ENCODE assay signal across 10 cellular contexts in genomic region chr14:73223049-73223448, GRCh38. TPM values are rescaled to one million over a fixed set of nuclear protein-coding genes. Genes with fewer than 3 reads are reported as not detected.
DNase-seq lines count a peak whose midpoint lies in the region; ATAC-seq and TF ChIP-seq lines count a peak whose summit lies in the region.
"Had no signal": no experiment of that assay in that cellular context is flagged by ENCODE, and none has a peak within 500 bp of the region (broad histone marks: within the 10 kb centered on the region; RNA-seq: fewer than 3 reads in every experiment).

No MANE protein-coding gene starts in this region.

- no peak overlapping the region for H3K23ac ChIP-seq in mesenchymal stem cell (ENCODE audit: low read length in 2 of 2)

- no peak overlapping the region for H2BK12ac ChIP-seq in mesenchymal stem cell (ENCODE audit: low read length in 2 of 2)

- no peak overlapping the region for H2BK120ac ChIP-seq in mesenchymal stem cell (ENCODE audit: low read depth, low read length)

- H3K14ac ChIP-seq in mesenchymal stem cell (ENCODE audit: low read length in 2 of 2), result no peak overlapping the region

- no peak overlapping the region for H2BK15ac ChIP-seq in mesenchymal stem cell (ENCODE audit: low read depth, poor library complexity, severe bottlenecking)

- H3K9ac ChIP-seq in mesenchymal stem cell (ENCODE audit: low read length), result peak overlapping the region; percentile 14

- H2AK5ac ChIP-seq in mesenchymal stem cell (ENCODE audit: low read length, severe bottlenecking), result no peak overlapping the region

- peak; percentile 63 for ATAC-seq in GM21825 (IDR thresholded peaks at IDR 0.05; ENCODE audit: unreplicated experiment)
- ATAC-seq in GM18873 (IDR thresholded peaks at IDR 0.05; ENCODE audit: low FRiP score, unreplicated experiment), result no peak

- H3K4me1 ChIP-seq in SJSA1 (replicated peaks), result peaks cover 43% of the 10 kb centered on the region
- peaks cover 14% of the 10 kb centered on the region for H3K4me1 ChIP-seq in mesenchymal stem cell (ENCODE audit: control insufficient read depth, insufficient read depth, low read depth, low read length)
- H3K4me1 ChIP-seq in effector memory CD4-positive, alpha-beta T cell (ENCODE audit: control insufficient read depth, insufficient read depth, low read length, poor library complexity, severe bottlenecking), result no peaks in the 10 kb centered on the region

- peaks cover 11% of the 10 kb centered on the region; the same call in 1 of the 2 replicates for H3K36me3 ChIP-seq in SJSA1
- H3K36me3 ChIP-seq in mesenchymal stem cell (ENCODE audit: control insufficient read depth in 1 of 2, insufficient read depth in 2 of 2, low read depth in 1 of 2, low read length in 2 of 2), result peaks cover 13 to 29% of the 10 kb centered on the region in 2 experiments
- H3K36me3 ChIP-seq in effector memory CD4-positive, alpha-beta T cell (ENCODE audit: control insufficient read depth, insufficient read depth, low read length), result peaks cover 26% of the 10 kb centered on the region

- TF ChIP-seq CTCF in GM12875 (IDR thresholded peaks at IDR 0.05; ENCODE audit: borderline replicate concordance, insufficient read depth, low read depth, low read length), result 0 out of 2 replicates have a peak, but pooled peaks have one; percentile 7

- H3K27me3 ChIP-seq in SJSA1 (replicated peaks) (no peaks in the 10 kb centered on the region), mesenchymal stem cell (ENCODE audit: control insufficient read depth in 1 of 2, insufficient read depth in 1 of 2, low read length in 2 of 2) (no peaks in the 10 kb centered on the region)
- no peaks in the 10 kb centered on the region for H3K27me3 ChIP-seq in effector memory CD4-positive, alpha-beta T cell (replicated peaks; ENCODE audit: control insufficient read depth, insufficient read depth, low read length, poor library complexity, severe bottlenecking)
- H3K27me3 ChIP-seq: cardiac muscle cell had no signal

- no peak overlapping the region for H4K91ac ChIP-seq in mesenchymal stem cell (ENCODE audit: low read length)

- no peak overlapping the region for H2AFZ ChIP-seq in mesenchymal stem cell (ENCODE audit: low read depth, low read length)

- H3K4ac ChIP-seq in mesenchymal stem cell (ENCODE audit: low read depth in 1 of 2, low read length in 2 of 2), result no peak overlapping the region

- H3K18ac ChIP-seq in mesenchymal stem cell (ENCODE audit: low read depth in 1 of 2, low read length in 2 of 2), result no peak overlapping the region

- no peak overlapping the region for H3K4me2 ChIP-seq in mesenchymal stem cell (ENCODE audit: low read length, poor library complexity, severe bottlenecking)

- WGBS in mesenchymal stem cell, result 68% methylated on average over 5 of the region's 5 CpGs

- H4K8ac ChIP-seq in mesenchymal stem cell (ENCODE audit: low read length), result peak overlapping the region; percentile 23

- H3K9me3 ChIP-seq in SJSA1 (replicated peaks) (no peaks in the 10 kb centered on the region), mesenchymal stem cell (ENCODE audit: control insufficient read depth, low read length) (no peaks in the 10 kb centered on the region)
- H3K9me3 ChIP-seq in effector memory CD4-positive, alpha-beta T cell (ENCODE audit: control insufficient read depth, low read length), result no peaks in the 10 kb centered on the region

- H3K79me1 ChIP-seq in mesenchymal stem cell (replicated peaks; ENCODE audit: low read length, poor library complexity, severe bottlenecking), result peaks cover 8% of the 10 kb centered on the region

- no peak for DNase-seq in SJSA1 (ENCODE audit: low read depth in 1 of 2, low spot score in 2 of 2)
- DNase-seq in mesenchymal stem cell, result peak; percentile 45
- DNase-seq in effector memory CD4-positive, alpha-beta T cell, result no peak
- DNase-seq in HUDEP-2 (lab: John Stamatoyannopoulos, UW; ENCODE audit: unreplicated experiment in 76 of 76), result no peak
- DNase-seq in stimulated activated naive CD4-positive, alpha-beta T cell (lab: John Stamatoyannopoulos, UW), result no peak

- no peak overlapping the region for H3K4me3 ChIP-seq in GM12875 (ENCODE audit: low read depth, low read length)
- H3K4me3 ChIP-seq in SJSA1, result no peak overlapping the region
- no peak overlapping the region for H3K4me3 ChIP-seq in mesenchymal stem cell (ENCODE audit: insufficient read depth in 1 of 2, low read depth in 1 of 2, low read length in 2 of 2)
- H3K4me3 ChIP-seq in effector memory CD4-positive, alpha-beta T cell (ENCODE audit: insufficient read depth, low read depth, low read length, poor library complexity, severe bottlenecking), result no peak overlapping the region
- H3K4me3 ChIP-seq: cardiac muscle cell had no signal

- H3K27ac ChIP-seq in SJSA1 (0 out of 2 replicates have a peak overlapping the region, but pooled peaks have one; percentile 8), mesenchymal stem cell (ENCODE audit: low read length, poor library complexity, severe bottlenecking) (no peak overlapping the region)
- no peak overlapping the region for H3K27ac ChIP-seq in effector memory CD4-positive, alpha-beta T cell (ENCODE audit: insufficient read depth, low read length, poor library complexity, severe bottlenecking)
- H3K27ac ChIP-seq: cardiac muscle cell, VCaP had no signal

- H2BK5ac ChIP-seq in mesenchymal stem cell (ENCODE audit: low read depth, low read length, poor library complexity, severe bottlenecking), result no peak overlapping the region

RNA-seq across cellular contexts. Expression of gene PAPLN, which starts 14.3 kb away (rescaled TPM):
- 0.38 and 2.4 TPM in 2 replicates for total RNA-seq in SJSA1 (2014; rRNA removed; shearing (Covaris generic))
- polyA plus RNA-seq in mesenchymal stem cell (2013, experiment 1 of 2), result 1.9 TPM
- polyA plus RNA-seq in mesenchymal stem cell (2013, experiment 2 of 2), result 2.1 TPM
